ENCODE assay signal across 8 cellular contexts in genomic region chrX:23908219-23909003, GRCh38. TPM values are rescaled to one million over a fixed set of nuclear protein-coding genes. Genes with fewer than 3 reads are reported as not detected.
DNase-seq lines count a peak whose midpoint lies in the region; ATAC-seq and TF ChIP-seq lines count a peak whose summit lies in the region.

No MANE protein-coding gene starts in this region.

- peak; percentile 57 for TF ChIP-seq CTCF in GM12864 (IDR thresholded peaks at IDR 0.05; ENCODE audit: low read depth, low read length, missing control alignments)
- no peak for TF ChIP-seq CTCF in osteoblast (IDR thresholded peaks at IDR 0.05; ENCODE audit: extremely low read depth, low read depth, low read length)

- H3K4me1 ChIP-seq in duodenal mucosa (ENCODE audit: control insufficient read depth in 1 of 2, insufficient read depth in 2 of 2, low read length in 2 of 2) (peaks cover 5 to 12% of the 10 kb centered on the region in 2 donors), osteoblast (ENCODE audit: insufficient read depth, low read length) (no peaks in the 10 kb centered on the region)

- H3K4me2 ChIP-seq in osteoblast (ENCODE audit: insufficient read depth, low read length): peak overlapping the region; percentile 73

- H3K79me2 ChIP-seq in osteoblast (ENCODE audit: insufficient read depth, low read length): no peaks in the 10 kb centered on the region

- no peaks in the 10 kb centered on the region for H3K36me3 ChIP-seq in duodenal mucosa (ENCODE audit: control insufficient read depth in 1 of 2, insufficient read depth in 2 of 2, low read length in 2 of 2)
- no peaks in the 10 kb centered on the region for H3K36me3 ChIP-seq in osteoblast (ENCODE audit: insufficient read depth, low read length)

- peak overlapping the region; percentile 66 for H3K27ac ChIP-seq in duodenal mucosa (ENCODE audit: low read depth, low read length)
- peak overlapping the region; percentile 68 for H3K27ac ChIP-seq in osteoblast (ENCODE audit: low read depth, low read length)

- DNase-seq in GM12864 (ENCODE audit: low read depth): no peak
- peak; percentile 54 for DNase-seq in NCI-H524 treated with DMSO at 0.1 percent for 48 hours (lab: John Stamatoyannopoulos, UW)
- no peak for DNase-seq in osteoblast (ENCODE audit: insufficient read length, low spot score, missing footprints)
- DNase-seq in DMS79 treated with DMSO at 0.1 percent for 48 hours (lab: John Stamatoyannopoulos, UW): no peak
- no peak for DNase-seq in putamen (ENCODE audit: low spot score)
- DNase-seq in SIG-M5 (lab: John Stamatoyannopoulos, UW): no peak

- H4K20me1 ChIP-seq in osteoblast (ENCODE audit: insufficient read depth, low read length): no peaks in the 10 kb centered on the region

- H3K9me3 ChIP-seq in duodenal mucosa (ENCODE audit: control insufficient read depth in 1 of 2, low read length in 2 of 2): no peaks in the 10 kb centered on the region
- H3K9me3 ChIP-seq in osteoblast (ENCODE audit: low read depth, low read length): no peaks in the 10 kb centered on the region

- no peak for ATAC-seq in HG02588 (IDR thresholded peaks at IDR 0.05; ENCODE audit: unreplicated experiment)

- H3K27me3 ChIP-seq in duodenal mucosa (ENCODE audit: control insufficient read depth in 1 of 2, insufficient read depth in 2 of 2, low read length in 2 of 2): no peaks in the 10 kb centered on the region
- no peaks in the 10 kb centered on the region for H3K27me3 ChIP-seq in osteoblast (ENCODE audit: insufficient read depth, low read length)

- H3K4me3 ChIP-seq in GM12864 (ENCODE audit: low read depth, low read length): peak overlapping the region; percentile 44; the same call in 1 of the 2 replicates
- peak overlapping the region; percentile 48 to 55 for H3K4me3 ChIP-seq in duodenal mucosa (ENCODE audit: low read depth in 1 of 2, low read length in 2 of 2)
- peak overlapping the region; percentile 70 for H3K4me3 ChIP-seq in osteoblast (ENCODE audit: insufficient read depth, low read length)

- H3K9ac ChIP-seq in duodenal mucosa (ENCODE audit: low read depth in 1 of 2, low read length in 2 of 2): peak overlapping the region; percentile 56 to 60

- peak overlapping the region; percentile 86 for H2AFZ ChIP-seq in osteoblast (ENCODE audit: low read length)

RNA-seq across cellular contexts. Expression of gene CXorf58, which starts 0.6 kb away (rescaled TPM):
- total RNA-seq in osteoblast: not detected in 2 replicates

RNA-seq across cellular contexts. Expression of gene APOO, which starts 0.7 kb away (rescaled TPM):
- 5.6 and 7.2 TPM in 2 replicates for total RNA-seq in osteoblast
